Comparison of ENCODE assay signal across 11 cellular contexts in the genomic region with DNA sequence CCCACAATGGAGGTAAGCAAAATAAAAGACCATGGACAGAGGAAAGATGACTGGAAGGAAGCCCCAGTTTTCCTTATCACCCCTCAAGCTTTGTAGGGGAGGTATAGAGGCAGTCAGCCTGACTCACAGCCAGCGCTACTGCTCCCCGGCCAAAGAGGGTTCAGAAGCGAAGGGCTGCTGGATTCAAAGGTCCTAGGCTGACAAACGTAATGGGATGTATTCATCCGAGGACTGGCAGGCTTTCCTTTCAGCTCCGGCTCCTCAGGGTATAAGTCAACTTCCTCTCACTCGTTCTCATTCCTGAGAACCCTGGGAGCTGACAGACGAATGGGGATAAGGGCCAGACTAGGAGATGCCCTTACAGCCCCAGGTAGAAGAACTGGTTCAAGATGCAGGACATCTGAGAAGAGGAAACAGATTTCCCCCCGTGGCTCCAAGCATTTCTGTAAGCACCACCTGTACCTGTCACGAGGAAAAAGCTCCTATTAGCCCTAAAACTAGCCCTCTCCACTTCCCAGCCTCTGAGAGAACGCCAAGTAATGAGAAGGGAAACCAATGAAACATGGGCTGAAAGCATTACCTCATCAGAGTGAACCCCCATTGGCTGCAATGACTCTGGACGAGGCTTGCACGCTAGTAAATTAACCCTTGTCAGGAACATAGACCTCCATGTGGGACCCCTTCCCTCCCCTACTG. TPM values are rescaled to one million over a fixed set of nuclear protein-coding genes. Genes with fewer than 3 reads are reported as not detected.
A peak's percentile ranks its signal among the peaks of the same experiment; 100 is the strongest.
DNase-seq lines count a peak whose midpoint lies in the region; ATAC-seq and TF ChIP-seq lines count a peak whose summit lies in the region.
"Had no signal": no experiment of that assay in that cellular context is flagged by ENCODE, and none has a peak within 500 bp of the region (broad histone marks: within the 10 kb centered on the region; RNA-seq: fewer than 3 reads in every experiment).

No MANE protein-coding gene starts in this region.

- H4K12ac ChIP-seq in trophoblast cell (ENCODE audit: low read depth, low read length): no peak overlapping the region

- H2BK5ac ChIP-seq in trophoblast cell (ENCODE audit: low read depth, low read length, poor library complexity): no peak overlapping the region

- H3K36me3 ChIP-seq in trophoblast cell (ENCODE audit: control insufficient read depth in 1 of 2, insufficient read depth in 2 of 2, low read length in 2 of 2): no peaks in the 10 kb centered on the region

- no peak overlapping the region for H3K18ac ChIP-seq in trophoblast cell (ENCODE audit: low read length)

- H2BK120ac ChIP-seq in trophoblast cell (ENCODE audit: insufficient read depth, low read length, poor library complexity): no peak overlapping the region

- H3K27ac ChIP-seq in trophoblast cell (ENCODE audit: low read depth, low read length): no peak overlapping the region

- TF ChIP-seq CTCF in WI38 (IDR thresholded peaks at IDR 0.05; ENCODE audit: low read depth, low read length): no peak

- no peaks in the 10 kb centered on the region for H3K27me3 ChIP-seq in trophoblast cell (ENCODE audit: insufficient read depth, low read length)

- no peak overlapping the region for H2AFZ ChIP-seq in trophoblast cell (ENCODE audit: insufficient read depth, low read length, poor library complexity)

- H4K8ac ChIP-seq in trophoblast cell (ENCODE audit: low read depth, low read length): no peak overlapping the region

- peaks cover 0 to 2% of the 10 kb centered on the region in 2 experiments for H3K4me1 ChIP-seq in trophoblast cell (ENCODE audit: control insufficient read depth in 1 of 2, insufficient read depth in 2 of 2, low read length in 2 of 2)

- H3K4me2 ChIP-seq in trophoblast cell (ENCODE audit: low read length): peak overlapping the region; percentile 16

- ATAC-seq in activated CD4-positive, CD25-positive, alpha-beta regulatory T cell treated with anti-CD3 and anti-CD28 coated beads, Interleukin-2, amount 50 U/mL, for 24 hours: no peak
- ATAC-seq in GM19023 (IDR thresholded peaks at IDR 0.05; ENCODE audit: unreplicated experiment): no peak
- ATAC-seq in HG02588 (IDR thresholded peaks at IDR 0.05; ENCODE audit: unreplicated experiment): no peak

- no peak overlapping the region for H3K4ac ChIP-seq in trophoblast cell (ENCODE audit: low read depth, low read length)

- no peak overlapping the region for H4K91ac ChIP-seq in trophoblast cell (ENCODE audit: low read depth, low read length)

- no CpG with 5 or more reads among the region's 13 CpGs for WGBS in trophoblast cell (ENCODE audit: extremely low coverage, insufficient coverage, insufficient read length)

- no peak overlapping the region for H2BK12ac ChIP-seq in trophoblast cell (ENCODE audit: low read length)

- no peaks in the 10 kb centered on the region for H3K79me1 ChIP-seq in trophoblast cell (ENCODE audit: low read length)

- peak; percentile 57 for DNase-seq in HT1080 (ENCODE audit: low read depth)
- DNase-seq in globus pallidus (ENCODE audit: low spot score): peak; percentile 81
- peak in 1 of 2 donors; percentile 23 for DNase-seq in trophoblast cell
- no peak for DNase-seq in NCI-H2029 (lab: John Stamatoyannopoulos, UW)
- DNase-seq: activated CD4-positive, alpha-beta memory T cell treated with anti-CD3 and anti-CD28 coated beads for 36 hours; NCI-H510A treated with DMSO at 0.1 percent for 48 hours had no signal

- H3K9ac ChIP-seq in trophoblast cell (ENCODE audit: low read length): no peak overlapping the region

- H3K4me3 ChIP-seq in WI38 (ENCODE audit: low read depth, low read length) (peak overlapping the region; percentile 5; the same call in 1 of the 2 replicates), trophoblast cell (ENCODE audit: low read depth, low read length) (no peak overlapping the region)

- no peak overlapping the region for H3K23ac ChIP-seq in trophoblast cell (ENCODE audit: low read length)

- no peak overlapping the region for H2AK5ac ChIP-seq in trophoblast cell (ENCODE audit: low read length)

- no peak overlapping the region for H3K14ac ChIP-seq in trophoblast cell (ENCODE audit: low read length)

- no peaks in the 10 kb centered on the region for H3K79me2 ChIP-seq in trophoblast cell (ENCODE audit: control insufficient read depth, insufficient read depth, low read length, poor library complexity)

- H3K9me3 ChIP-seq in trophoblast cell (ENCODE audit: insufficient read depth, low read depth, low read length): no peaks in the 10 kb centered on the region

RNA-seq across cellular contexts. Expression of a gene that starts 22.1 kb away (rescaled TPM):
- total RNA-seq in HT1080 (2014; rRNA removed; shearing (Covaris generic)): 6.1 and 10.4 TPM in 2 replicates
- 6.8 and 8.1 TPM in 2 replicates for polyA plus RNA-seq in HT1080 (2015; cell fraction: cytosol; rRNA removed)
- polyA plus RNA-seq in HT1080 (2015; cell fraction: nucleus; rRNA removed): 30.5 and 35.1 TPM in 2 replicates
- polyA plus RNA-seq in trophoblast cell (2013): 7.6 and 7.9 TPM in 2 replicates

RNA-seq across cellular contexts. Expression of a gene that starts 28.8 kb away (rescaled TPM):
- not detected in 2 replicates for total RNA-seq in HT1080 (2014; rRNA removed; shearing (Covaris generic))
- not detected in 2 replicates for polyA plus RNA-seq in HT1080 (2015; cell fraction: cytosol; rRNA removed)
- not detected in 2 replicates for polyA plus RNA-seq in HT1080 (2015; cell fraction: nucleus; rRNA removed)
- not detected in 2 replicates for polyA plus RNA-seq in trophoblast cell (2013)
- total RNA-seq: activated CD4-positive, alpha-beta memory T cell treated with anti-CD3 and anti-CD28 coated beads for 36 hours; mesenteric fat pad had no signal
